Comparison of ENCODE assay signal across 8 cellular contexts in genomic region chr4:128861856-128862518, GRCh38.
DNase-seq lines count a peak whose midpoint lies in the region; ATAC-seq lines count a peak whose summit lies in the region.

No MANE protein-coding gene starts in this region.

- H3K9me3 Mint-ChIP-seq in activated naive CD4-positive, alpha-beta T cell treated with anti-CD3 and anti-CD28 coated beads, Interleukin-2, amount 10 ng/mL, durations not matched to agents 7 days and 5 days, result no peaks in the 10 kb centered on the region
- no peaks in the 10 kb centered on the region for H3K9me3 Mint-ChIP-seq in stimulated activated naive CD8-positive, alpha-beta T cell treated with anti-CD3 and anti-CD28 coated beads, Interleukin-15, amount 100 ng/mL, for 72 hours

- ATAC-seq in HG02840 (IDR thresholded peaks at IDR 0.05; ENCODE audit: low FRiP score, unreplicated experiment), result peak; percentile 11
- ATAC-seq in stimulated activated naive CD8-positive, alpha-beta T cell treated with anti-CD3 and anti-CD28 coated beads, Interleukin-15, amount 100 ng/mL, for 72 hours, result peak; percentile 52

- peak; percentile 32 for DNase-seq in activated naive CD4-positive, alpha-beta T cell treated with anti-CD3 and anti-CD28 coated beads, Interleukin-2, amount 10 ng/mL, durations not matched to agents 7 days and 5 days
- no peak for DNase-seq in activated naive CD4-positive, alpha-beta T cell treated with Interleukin-2 at 50 U/mL for 16 hours
- DNase-seq in UCSD-AML1 (lab: John Stamatoyannopoulos, UW; ENCODE audit: unreplicated experiment) (peak; percentile 23), NCI-H345 (lab: John Stamatoyannopoulos, UW) (no peak), D341Med (ENCODE audit: low spot score) (no peak), cerebellar nuclear complex (lab: John Stamatoyannopoulos, UW) (no peak)
- DNase-seq in stimulated activated naive CD8-positive, alpha-beta T cell treated with anti-CD3 and anti-CD28 coated beads, Interleukin-15, amount 100 ng/mL, for 72 hours, result no peak

- no peak overlapping the region for H3K4me3 Mint-ChIP-seq in activated naive CD4-positive, alpha-beta T cell treated with anti-CD3 and anti-CD28 coated beads, Interleukin-2, amount 10 ng/mL, durations not matched to agents 7 days and 5 days
- H3K4me3 Mint-ChIP-seq in stimulated activated naive CD8-positive, alpha-beta T cell treated with anti-CD3 and anti-CD28 coated beads, Interleukin-15, amount 100 ng/mL, for 72 hours, result peak overlapping the region; percentile 1 to 17

- H3K27me3 Mint-ChIP-seq in activated naive CD4-positive, alpha-beta T cell treated with anti-CD3 and anti-CD28 coated beads, Interleukin-2, amount 10 ng/mL, durations not matched to agents 7 days and 5 days, result no peaks in the 10 kb centered on the region
- no peaks in the 10 kb centered on the region for H3K27me3 Mint-ChIP-seq in stimulated activated naive CD8-positive, alpha-beta T cell treated with anti-CD3 and anti-CD28 coated beads, Interleukin-15, amount 100 ng/mL, for 72 hours

- H3K36me3 Mint-ChIP-seq in activated naive CD4-positive, alpha-beta T cell treated with anti-CD3 and anti-CD28 coated beads, Interleukin-2, amount 10 ng/mL, durations not matched to agents 7 days and 5 days, result peaks cover 74% of the 10 kb centered on the region

- CTCF ChIA-PET in activated naive CD4-positive, alpha-beta T cell treated with anti-CD3 and anti-CD28 coated beads, Interleukin-2, amount 10 ng/mL, durations not matched to agents 7 days and 5 days (lab: Charles Lee), result interaction anchor here (0.6 to 2.9 kb wide), 11 partner anchors 8 to 288 kb away, joined by 3 to 16 read pairs (median 5); no protein-coding TSS in a partner anchor

- H3K27ac Mint-ChIP-seq in activated naive CD4-positive, alpha-beta T cell treated with anti-CD3 and anti-CD28 coated beads, Interleukin-2, amount 10 ng/mL, durations not matched to agents 7 days and 5 days, result peak overlapping the region; percentile 80
- peak overlapping the region; percentile 57 to 82 for H3K27ac Mint-ChIP-seq in stimulated activated naive CD8-positive, alpha-beta T cell treated with anti-CD3 and anti-CD28 coated beads, Interleukin-15, amount 100 ng/mL, for 72 hours

- peaks cover 47% of the 10 kb centered on the region for H3K4me1 Mint-ChIP-seq in activated naive CD4-positive, alpha-beta T cell treated with anti-CD3 and anti-CD28 coated beads, Interleukin-2, amount 10 ng/mL, durations not matched to agents 7 days and 5 days
- peaks cover 64% of the 10 kb centered on the region for H3K4me1 Mint-ChIP-seq in stimulated activated naive CD8-positive, alpha-beta T cell treated with anti-CD3 and anti-CD28 coated beads, Interleukin-15, amount 100 ng/mL, for 72 hours

Comparison
In these comparisons a context has a peak if more than half of its experiments do, and no peak if none do; other contexts are left out.
1. DNase-seq: peak in activated naive CD4-positive, alpha-beta T cell treated with anti-CD3 and anti-CD28 coated beads, Interleukin-2, amount 10 ng/mL, durations not matched to agents 7 days and 5 days (single experiment) and UCSD-AML1 (single experiment); none in activated naive CD4-positive, alpha-beta T cell treated with Interleukin-2 at 50 U/mL for 16 hours (single experiment), stimulated activated naive CD8-positive, alpha-beta T cell treated with anti-CD3 and anti-CD28 coated beads, Interleukin-15, amount 100 ng/mL, for 72 hours (0 of 2), NCI-H345 (single experiment), D341Med (single experiment) and cerebellar nuclear complex (0 of 2).